Comparison of ENCODE assay signal across 10 cellular contexts in the genomic region with DNA sequence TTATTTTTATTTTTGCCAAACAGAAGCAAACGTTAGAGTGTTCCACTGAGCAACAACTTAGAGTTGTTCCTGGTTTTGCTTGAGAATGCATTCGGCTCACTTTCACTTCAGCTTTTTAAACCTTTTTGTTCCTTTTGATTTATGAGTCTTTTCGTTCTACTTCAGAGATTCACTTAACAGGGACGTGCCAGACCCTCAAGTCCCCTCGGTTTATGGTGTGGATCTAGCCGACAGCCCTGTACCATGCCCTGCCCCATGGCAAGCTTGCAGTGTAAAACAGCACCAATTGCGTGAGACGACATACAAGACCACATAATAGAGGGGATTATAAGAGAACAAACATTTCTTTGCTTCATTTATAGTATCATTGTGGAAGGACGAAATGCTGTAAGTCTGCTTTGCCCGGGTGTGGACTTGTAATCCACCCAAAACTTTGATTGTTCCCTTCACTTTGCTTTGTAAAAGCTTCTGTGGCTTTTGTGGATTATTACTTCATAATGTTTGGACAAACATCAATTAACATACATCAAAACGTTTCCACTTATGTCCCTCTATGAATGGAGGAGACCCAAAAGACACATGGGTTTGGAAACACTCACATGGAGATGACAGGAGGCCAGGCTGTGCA.
DNase-seq lines count a peak whose midpoint lies in the region; ATAC-seq and TF ChIP-seq lines count a peak whose summit lies in the region.
"Had no signal": no experiment of that assay in that cellular context is flagged by ENCODE, and none has a peak within 500 bp of the region (broad histone marks: within the 10 kb centered on the region; RNA-seq: fewer than 3 reads in every experiment).

No MANE protein-coding gene starts in this region.

- peak; percentile 61 for ATAC-seq in GM18909 (IDR thresholded peaks at IDR 0.05; ENCODE audit: poor library complexity, unreplicated experiment)
- peak; percentile 46 for ATAC-seq in HG03045 (IDR thresholded peaks at IDR 0.05; ENCODE audit: unreplicated experiment)
- ATAC-seq in activated B cell treated with CpG ODN at 0.5 μM for 24 hours (ENCODE audit: low read depth): peak; percentile 40
- peak; percentile 54 for ATAC-seq in sciatic nerve

- no peaks in the 10 kb centered on the region for H3K9me3 ChIP-seq in esophagus muscularis mucosa

- no peak for TF ChIP-seq CTCF in activated B cell treated with CpG ODN at 0.5 μM for 24 hours (IDR thresholded peaks at IDR 0.05)
- no peak for TF ChIP-seq CTCF in esophagus muscularis mucosa (IDR thresholded peaks at IDR 0.05)

- POLR2A ChIA-PET in activated B cell treated with CpG ODN at 0.5 μM for 24 hours (lab: Charles Lee): no interaction called here

- peak overlapping the region in 2 of 4 donors; percentile 4 to 24 for H3K4me3 ChIP-seq in esophagus muscularis mucosa

- H3K4me1 ChIP-seq in esophagus muscularis mucosa: peaks cover 0 to 18% (median 10%) of the 10 kb centered on the region in 4 donors

- H3K36me3 Mint-ChIP-seq in activated B cell treated with CpG ODN at 0.5 μM for 24 hours (ENCODE audit: low read depth): no peaks in the 10 kb centered on the region
- H3K36me3 Mint-ChIP-seq: brain had no signal

- intact Hi-C loops in activated B cell treated with CpG ODN at 0.5 μM for 24 hours (cut with micrococcal nuclease) (loop anchor here (10.0 kb wide), 1 partner anchor 417 kb away; the partner anchor contains the start of gene SPRY1), sciatic nerve (cut with DNase I) (no loop called here), esophagus muscularis mucosa (cut with DNase I) (no loop called here)

- peak; percentile 17 for DNase-seq in activated B cell treated with CpG ODN at 0.5 μM for 24 hours
- no peak for DNase-seq in sciatic nerve (ENCODE audit: low spot score)
- no peak for DNase-seq in erythroblast (lab: John Stamatoyannopoulos, UW)
- no peak for DNase-seq in iPS-NIHi11 (ENCODE audit: low spot score)
- no peak for DNase-seq in UCSD-AML1 (lab: John Stamatoyannopoulos, UW; ENCODE audit: unreplicated experiment)
- DNase-seq in esophagus muscularis mucosa (ENCODE audit: extremely low spot score): no peak
- DNase-seq: activated CD4-positive, alpha-beta T cell treated with anti-CD3 and anti-CD28 coated beads, Interleukin-2, amount 10 ng/mL, durations not matched to agents 7 days and 5 days had no signal

- H3K27ac ChIP-seq in esophagus muscularis mucosa (replicated peaks in 1 of 4): peak overlapping the region in 1 of 4 donors; percentile 49

- H3K27me3 ChIP-seq in esophagus muscularis mucosa: no peaks in the 10 kb centered on the region

- H3K27me3 Mint-ChIP-seq in activated B cell treated with CpG ODN at 0.5 μM for 24 hours: no peaks in the 10 kb centered on the region

- H3K27ac Mint-ChIP-seq in activated B cell treated with CpG ODN at 0.5 μM for 24 hours: no peak overlapping the region
- H3K27ac Mint-ChIP-seq: activated CD4-positive, alpha-beta T cell treated with anti-CD3 and anti-CD28 coated beads, Interleukin-2, amount 10 ng/mL, durations not matched to agents 7 days and 5 days had no signal

- peaks cover 13% of the 10 kb centered on the region for H3K4me1 Mint-ChIP-seq in activated B cell treated with CpG ODN at 0.5 μM for 24 hours

- H3K36me3 ChIP-seq in esophagus muscularis mucosa: no peaks in the 10 kb centered on the region

- WGBS in esophagus muscularis mucosa: 60% methylated on average over 11 of the region's 11 CpGs

- H3K9me3 Mint-ChIP-seq in activated B cell treated with CpG ODN at 0.5 μM for 24 hours: no peaks in the 10 kb centered on the region
- H3K9me3 Mint-ChIP-seq: activated CD4-positive, alpha-beta T cell treated with anti-CD3 and anti-CD28 coated beads, Interleukin-2, amount 10 ng/mL, durations not matched to agents 7 days and 5 days; brain had no signal

- no peak for TF ChIP-seq EP300 in esophagus muscularis mucosa (IDR thresholded peaks at IDR 0.05)

- CTCF ChIA-PET in activated B cell treated with CpG ODN at 0.5 μM for 24 hours (lab: Charles Lee): interaction anchor here (0.6 kb wide), 1 partner anchor 420 kb away, joined by 4 read pairs; no protein-coding TSS in a partner anchor

- peak overlapping the region; percentile 78 for H3K4me3 Mint-ChIP-seq in activated B cell treated with CpG ODN at 0.5 μM for 24 hours
- H3K4me3 Mint-ChIP-seq: activated CD4-positive, alpha-beta T cell treated with anti-CD3 and anti-CD28 coated beads, Interleukin-2, amount 10 ng/mL, durations not matched to agents 7 days and 5 days had no signal

- TF ChIP-seq POLR2A in erythroblast (IDR thresholded peaks at IDR 0.05; ENCODE audit: low read length): no peak
- TF ChIP-seq POLR2A in esophagus muscularis mucosa (IDR thresholded peaks at IDR 0.05; ENCODE audit: low read depth): no peak
